Comparison of ENCODE assay signal across 24 cellular contexts in the genomic region with DNA sequence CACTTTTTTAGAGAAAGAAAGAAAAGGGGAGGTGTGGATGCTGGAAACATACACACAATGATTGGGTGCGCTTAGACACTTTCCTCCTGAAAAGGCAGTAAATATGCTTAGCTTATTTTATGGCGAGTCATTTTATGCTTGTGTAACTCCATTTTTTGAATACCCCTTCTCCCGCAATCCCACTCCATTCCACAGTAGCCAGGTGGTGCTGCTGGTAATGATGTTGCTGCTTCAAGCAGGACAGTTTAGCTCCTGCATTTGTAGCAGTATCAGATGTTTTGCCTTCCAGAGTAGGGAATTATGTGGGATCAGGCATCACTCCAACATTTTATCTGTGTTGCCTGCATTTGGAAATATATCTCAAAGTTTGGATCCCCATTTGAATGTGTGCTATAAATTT.
DNase-seq lines count a peak whose midpoint lies in the region; FAIRE-seq and TF ChIP-seq lines count a peak whose summit lies in the region.
"Had no signal": no experiment of that assay in that cellular context is flagged by ENCODE, and none has a peak within 500 bp of the region (broad histone marks: within the 10 kb centered on the region; RNA-seq: fewer than 3 reads in every experiment).

No MANE protein-coding gene starts in this region.

- H3K4me2 ChIP-seq in astrocyte (ENCODE audit: low read length) (no peak overlapping the region), H1 (ENCODE audit: insufficient read depth in 1 of 2, low read depth in 2 of 2, low read length in 2 of 2) (no peak overlapping the region), trophoblast cell (ENCODE audit: low read length) (no peak overlapping the region)
- H3K4me2 ChIP-seq: BLaER1 had no signal

- H3K9me3 ChIP-seq in astrocyte (ENCODE audit: insufficient read depth, low read depth, low read length) (peaks cover 9% of the 10 kb centered on the region), H1 (ENCODE audit: insufficient read depth in 2 of 2, low read depth in 1 of 2, low read length in 1 of 2) (peaks cover 3 to 6% of the 10 kb centered on the region in 2 experiments; a peak in 2 of 4 replicates), trophoblast cell (ENCODE audit: insufficient read depth, low read depth, low read length) (no peaks in the 10 kb centered on the region)
- H3K9me3 ChIP-seq: Caco-2, HAP-1 had no signal

- H3K18ac ChIP-seq in H1 (ENCODE audit: extremely low read depth, low read length), result no peak overlapping the region
- no peak overlapping the region for H3K18ac ChIP-seq in trophoblast cell (ENCODE audit: low read length)

- FAIRE-seq in astrocyte (lab: Jason Lieb, UNC), result no peak
- no peak for FAIRE-seq in H1 (lab: Jason Lieb, UNC)
- FAIRE-seq: A204.1, GM12891, GM19239 had no signal

- H3K23me2 ChIP-seq in H1 (ENCODE audit: low read depth, low read length), result no peaks in the 10 kb centered on the region

- H3K4ac ChIP-seq in H1 (replicated peaks; ENCODE audit: insufficient read length, low read depth, low read length) (no peak overlapping the region), trophoblast cell (ENCODE audit: low read depth, low read length) (no peak overlapping the region)

- H3K9me3 Mint-ChIP-seq in astrocyte (ENCODE audit: unreplicated experiment), result peaks cover 14% of the 10 kb centered on the region

- H2BK120ac ChIP-seq in H1 (replicated peaks; ENCODE audit: low read depth, low read length) (no peak overlapping the region), trophoblast cell (ENCODE audit: insufficient read depth, low read length, poor library complexity) (no peak overlapping the region)

- H3K36me3 ChIP-seq in astrocyte (ENCODE audit: insufficient read depth, low read length), result no peaks in the 10 kb centered on the region
- H3K36me3 ChIP-seq in H1 (ENCODE audit: control insufficient read depth in 2 of 4, insufficient read depth in 4 of 4, low read length in 3 of 4), result no peaks in the 10 kb centered on the region
- no peaks in the 10 kb centered on the region for H3K36me3 ChIP-seq in trophoblast cell (ENCODE audit: control insufficient read depth in 1 of 2, insufficient read depth in 2 of 2, low read length in 2 of 2)
- H3K36me3 ChIP-seq: BLaER1, HAP-1 had no signal

- POLR2A ChIA-PET in H1 (lab: Charles Lee; ENCODE audit: partially characterized antibody), result no interaction called here
- POLR2A ChIA-PET in RWPE1 (lab: Yijun Ruan, JAX; ENCODE audit: low non-redundant PET), result no interaction called here

- no peak for TF ChIP-seq POLR2A in H1 (IDR thresholded peaks at IDR 0.05; ENCODE audit: control extremely low read depth in 1 of 2, low read depth in 2 of 2, low read length in 2 of 2)

- no peak overlapping the region for H2BK15ac ChIP-seq in H1 (ENCODE audit: low read length)

- no peaks in the 10 kb centered on the region for H3K27me3 Mint-ChIP-seq in astrocyte (ENCODE audit: low read depth, unreplicated experiment)
- H3K27me3 Mint-ChIP-seq: B cell; CD4-positive, CD25-positive, alpha-beta regulatory T cell had no signal

- CTCF ChIA-PET in H1 (lab: Charles Lee; ENCODE audit: partially characterized antibody) (interaction anchor here (1.3 kb wide), 1 partner anchor 24 kb away, joined by 3 read pairs; no protein-coding TSS in a partner anchor), RWPE1 (lab: Yijun Ruan, JAX) (no interaction called here)

- H3K4me1 ChIP-seq in astrocyte (ENCODE audit: insufficient read depth, low read length) (no peaks in the 10 kb centered on the region), H1 (replicated peaks in 1 of 4; ENCODE audit: control insufficient read depth in 3 of 4, insufficient read depth in 4 of 4, low read length in 3 of 4) (no peaks in the 10 kb centered on the region), trophoblast cell (ENCODE audit: control insufficient read depth in 1 of 2, insufficient read depth in 2 of 2, low read length in 2 of 2) (no peaks in the 10 kb centered on the region)
- H3K4me1 ChIP-seq: BLaER1, Caco-2, HAP-1 had no signal

- no peak overlapping the region for H3K4me3 ChIP-seq in astrocyte (ENCODE audit: insufficient read depth, low read depth, low read length)
- no peak overlapping the region for H3K4me3 ChIP-seq in H1 (ENCODE audit: extremely low read depth in 1 of 4, insufficient read depth in 2 of 4, low read depth in 3 of 4, low read length in 4 of 4)
- H3K4me3 ChIP-seq in trophoblast cell (ENCODE audit: low read depth, low read length), result no peak overlapping the region
- H3K4me3 ChIP-seq: BLaER1, GM23248, HAP-1 had no signal

- H3K23ac ChIP-seq in H1 (ENCODE audit: insufficient read length) (no peak overlapping the region), trophoblast cell (ENCODE audit: low read length) (no peak overlapping the region)

- no peak overlapping the region for H4K12ac ChIP-seq in trophoblast cell (ENCODE audit: low read depth, low read length)

- TF ChIP-seq CTCF in astrocyte (IDR thresholded peaks at IDR 0.05; ENCODE audit: insufficient read depth, low read depth, low read length), result no peak
- peak in 1 of 3 experiments; percentile 22; a peak in 1 of 4 replicates for TF ChIP-seq CTCF in H1 (IDR thresholded peaks at IDR 0.05; ENCODE audit: control extremely low read depth in 1 of 3, insufficient read depth in 1 of 3, low read depth in 1 of 3, low read length in 3 of 3)
- no peak for TF ChIP-seq CTCF in RWPE1 (conservative IDR thresholded peaks at IDR 0.05; ENCODE audit: low read depth)

- H3K4me3 Mint-ChIP-seq in astrocyte (ENCODE audit: unreplicated experiment), result no peak overlapping the region
- H3K4me3 Mint-ChIP-seq: B cell; CD4-positive, CD25-positive, alpha-beta regulatory T cell; CD8-positive, alpha-beta T cell; HFFc6 had no signal

- WGBS in H1 (ENCODE audit: extremely low coverage in 1 of 2, insufficient coverage in 1 of 2, insufficient read length in 1 of 2, insufficient replicate concordance in 2 of 2, low coverage in 1 of 2, low lambda C conversion rate in 2 of 2, missing lambda C conversion rate in 1 of 2), 2 experiments, result 93% methylated on average over 3 of the region's 3 CpGs; no CpG with 5 or more reads in 1 of the 2 experiments
- WGBS in trophoblast cell (ENCODE audit: extremely low coverage, insufficient coverage, insufficient read length), result no CpG with 5 or more reads among the region's 3 CpGs

- peaks cover 3% of the 10 kb centered on the region for H3K36me3 Mint-ChIP-seq in astrocyte (ENCODE audit: low read depth, unreplicated experiment)
- H3K36me3 Mint-ChIP-seq: CD4-positive, CD25-positive, alpha-beta regulatory T cell; CD8-positive, alpha-beta T cell had no signal

- H4K20me1 ChIP-seq in astrocyte (ENCODE audit: insufficient read depth, low read length) (no peaks in the 10 kb centered on the region), H1 (replicated peaks in 1 of 2; ENCODE audit: control insufficient read depth in 1 of 2, insufficient read depth in 2 of 2, low read length in 2 of 2) (no peaks in the 10 kb centered on the region)
- H4K20me1 ChIP-seq: BLaER1 had no signal

- H3K9ac ChIP-seq in astrocyte (ENCODE audit: low read length) (no peak overlapping the region), H1 (replicated peaks in 1 of 4; ENCODE audit: extremely low read depth in 1 of 4, low read depth in 3 of 4, low read length in 3 of 4) (no peak overlapping the region), trophoblast cell (ENCODE audit: low read length) (no peak overlapping the region)
- H3K9ac ChIP-seq: BLaER1, GM23248 had no signal

- no peaks in the 10 kb centered on the region for H3K27me3 ChIP-seq in astrocyte (ENCODE audit: insufficient read depth, low read length)
- no peaks in the 10 kb centered on the region for H3K27me3 ChIP-seq in H1 (replicated peaks in 1 of 4; ENCODE audit: control insufficient read depth in 3 of 4, extremely low read depth in 1 of 4, insufficient read depth in 3 of 4, low read length in 3 of 4)
- no peaks in the 10 kb centered on the region for H3K27me3 ChIP-seq in trophoblast cell (ENCODE audit: insufficient read depth, low read length)
- H3K27me3 ChIP-seq: BLaER1 had no signal

- H3K4me1 Mint-ChIP-seq in astrocyte (ENCODE audit: low read depth, unreplicated experiment), result no peaks in the 10 kb centered on the region
- H3K4me1 Mint-ChIP-seq: B cell; CD4-positive, CD25-positive, alpha-beta regulatory T cell had no signal

- H4K5ac ChIP-seq in H1 (ENCODE audit: insufficient read length, low read depth, low read length), result no peak overlapping the region

- H3K56ac ChIP-seq in H1 (replicated peaks; ENCODE audit: insufficient read length, low read depth, low read length), result no peak overlapping the region

- TF ChIP-seq EP300 in H1 (IDR thresholded peaks at IDR 0.05; ENCODE audit: borderline replicate concordance in 1 of 2, low read depth in 2 of 2, low read length in 2 of 2), result no peak

- H2BK20ac ChIP-seq in H1 (ENCODE audit: low read length), result no peak overlapping the region

- H2BK12ac ChIP-seq in H1 (ENCODE audit: low read depth, low read length), result no peak overlapping the region
- no peak overlapping the region for H2BK12ac ChIP-seq in trophoblast cell (ENCODE audit: low read length)

- no peak overlapping the region for H2AK5ac ChIP-seq in H1 (ENCODE audit: low read depth, low read length)
- no peak overlapping the region for H2AK5ac ChIP-seq in trophoblast cell (ENCODE audit: low read length)

- H3K14ac ChIP-seq in H1 (ENCODE audit: insufficient read length), result no peak overlapping the region
- no peak overlapping the region for H3K14ac ChIP-seq in trophoblast cell (ENCODE audit: low read length)

- H2BK5ac ChIP-seq in H1 (ENCODE audit: low read depth, low read length) (no peak overlapping the region), trophoblast cell (ENCODE audit: low read depth, low read length, poor library complexity) (no peak overlapping the region)

- H4K8ac ChIP-seq in H1 (ENCODE audit: extremely low read depth, insufficient read depth, low read length) (no peak overlapping the region), trophoblast cell (ENCODE audit: low read depth, low read length) (no peak overlapping the region)

- DNase-seq in DMS 273 (lab: John Stamatoyannopoulos, UW; ENCODE audit: unreplicated experiment), result peak; percentile 0
- no peak for DNase-seq in DMS 273 treated with DMSO at 0.1 percent for 48 hours (lab: John Stamatoyannopoulos, UW)
- DNase-seq in astrocyte (ENCODE audit: low read depth), result peak; percentile 29
- no peak for DNase-seq in H1 (ENCODE audit: low read depth in 1 of 2, low spot score in 2 of 2)
- peak; percentile 59 to 75 for DNase-seq in trophoblast cell
- DNase-seq in RWPE1 (ENCODE audit: low spot score), result no peak
- no peak for DNase-seq in medulla oblongata (ENCODE audit: extremely low spot score)
- no peak for DNase-seq in NCI-H1694 treated with DMSO at 0.1 percent for 48 hours (lab: John Stamatoyannopoulos, UW)
- DNase-seq: Caco-2; CD4-positive, CD25-positive, alpha-beta regulatory T cell; CD8-positive, alpha-beta T cell; DMS53; DMS79 treated with DMSO at 0.1 percent for 48 hours; GF-D8; GM23248; HFFc6 had no signal

- H2AFZ ChIP-seq in astrocyte (ENCODE audit: low read depth, low read length), result no peak overlapping the region
- H2AFZ ChIP-seq in H1 (ENCODE audit: low read length), result 0 out of 2 replicates have a peak overlapping the region, but pooled peaks have one; percentile 17
- no peak overlapping the region for H2AFZ ChIP-seq in trophoblast cell (ENCODE audit: insufficient read depth, low read length, poor library complexity)
- H2AFZ ChIP-seq: GM23248 had no signal

- H3K79me2 ChIP-seq in astrocyte (ENCODE audit: insufficient read depth, low read length) (no peaks in the 10 kb centered on the region), H1 (ENCODE audit: control insufficient read depth in 1 of 2, insufficient read depth in 2 of 2, low read length in 2 of 2) (no peaks in the 10 kb centered on the region), trophoblast cell (ENCODE audit: control insufficient read depth, insufficient read depth, low read length, poor library complexity) (no peaks in the 10 kb centered on the region)

- no peak overlapping the region for H3K27ac ChIP-seq in astrocyte (ENCODE audit: low read depth, low read length)
- H3K27ac ChIP-seq in H1 (ENCODE audit: low read depth, low read length), result no peak overlapping the region
- no peak overlapping the region for H3K27ac ChIP-seq in trophoblast cell (ENCODE audit: low read depth, low read length)
- no peak overlapping the region for H3K27ac ChIP-seq in RWPE1
- H3K27ac ChIP-seq: 22Rv1, BLaER1, C4-2B, GM23248 had no signal

- no peaks in the 10 kb centered on the region for H3K79me1 ChIP-seq in H1 (ENCODE audit: low read depth, low read length)
- H3K79me1 ChIP-seq in trophoblast cell (ENCODE audit: low read length), result no peaks in the 10 kb centered on the region

- TF ChIP-seq RAD21 in H1 (IDR thresholded peaks at IDR 0.05 in 1 of 2, conservative IDR thresholded peaks at IDR 0.05 in 1 of 2; ENCODE audit: low read depth in 2 of 2, low read length in 2 of 2), result peak in 1 of 2 experiments; percentile 1; a peak in 1 of 4 replicates

- H3K27ac Mint-ChIP-seq in astrocyte (ENCODE audit: unreplicated experiment), result no peak overlapping the region
- H3K27ac Mint-ChIP-seq: B cell; CD4-positive, CD25-positive, alpha-beta regulatory T cell; CD8-positive, alpha-beta T cell; HFFc6 had no signal

- H4K91ac ChIP-seq in H1 (replicated peaks; ENCODE audit: insufficient read length, low read length) (no peak overlapping the region), trophoblast cell (ENCODE audit: low read depth, low read length) (no peak overlapping the region)

Comparison
In these comparisons a context has a peak if more than half of its experiments do, and no peak if none do; other contexts are left out.
1. DNase-seq: peak in DMS 273 (single experiment), astrocyte (single experiment) and trophoblast cell (2 of 2); none in DMS 273 treated with DMSO at 0.1 percent for 48 hours (single experiment), H1 (0 of 2), RWPE1 (single experiment), medulla oblongata (single experiment) and NCI-H1694 treated with DMSO at 0.1 percent for 48 hours (single experiment).